22 cellular contexts compared by ENCODE assay signal in the genomic region with DNA sequence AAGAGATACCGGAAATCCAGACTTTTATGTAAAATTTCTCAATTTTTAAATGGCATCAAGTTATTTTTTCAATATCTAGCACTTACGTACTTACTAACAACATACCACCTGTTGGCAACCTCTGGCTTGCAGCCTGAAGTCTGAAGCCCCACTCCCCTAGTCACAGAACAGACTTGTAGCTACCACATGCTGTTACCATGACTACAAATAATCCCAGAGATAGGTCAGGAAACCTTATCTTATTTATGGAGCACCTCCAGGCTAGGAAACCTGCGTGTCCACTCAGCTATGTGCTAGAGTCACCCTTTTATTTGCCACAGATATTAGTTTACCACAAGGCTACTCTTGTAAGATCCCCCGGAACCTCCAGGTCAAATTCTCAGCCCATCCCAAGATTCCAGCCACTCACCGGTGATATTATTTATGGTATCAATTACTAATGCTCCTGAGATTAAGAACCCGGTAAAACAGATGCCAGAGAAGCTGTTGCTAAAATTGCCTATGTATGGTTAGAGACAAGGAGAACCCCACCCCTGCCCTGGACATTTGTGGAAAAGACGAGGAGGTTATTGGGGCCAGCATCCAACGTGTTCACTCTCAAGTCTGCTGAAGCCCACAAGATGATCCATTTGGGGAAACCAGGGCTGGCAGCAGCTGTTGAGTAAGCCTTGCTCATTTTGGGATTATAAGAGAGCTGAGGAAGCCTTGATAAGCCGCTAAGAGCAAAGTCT.
A peak's percentile ranks its signal among the peaks of the same experiment; 100 is the strongest.
DNase-seq lines count a peak whose midpoint lies in the region; ATAC-seq, FAIRE-seq and TF ChIP-seq lines count a peak whose summit lies in the region.
"Had no signal": no experiment of that assay in that cellular context is flagged by ENCODE, and none has a peak within 500 bp of the region (broad histone marks: within the 10 kb centered on the region; RNA-seq: fewer than 3 reads in every experiment).

No MANE protein-coding gene starts in this region.

- H3K4me1 ChIP-seq in HepG2 (ENCODE audit: insufficient read depth, low read length): no peaks in the 10 kb centered on the region
- no peaks in the 10 kb centered on the region for H3K4me1 ChIP-seq in right lobe of liver
- no peaks in the 10 kb centered on the region for H3K4me1 ChIP-seq in testis
- H3K4me1 ChIP-seq: BLaER1 treated with 17β-estradiol and CSF1 and Interleukin-3, amounts not matched to agents 10 nM and 100 nM; Peyer's patch had no signal

- TF ChIP-seq EP300 in HepG2 (IDR thresholded peaks at IDR 0.05; ENCODE audit: low read depth in 2 of 2, low read length in 2 of 2): no peak
- no peak for TF ChIP-seq EP300 in HepG2 (CRISPR knock-in tag; IDR thresholded peaks at IDR 0.05; ENCODE audit: borderline replicate concordance)

- ATAC-seq in HepG2 (no peak), right lobe of liver (no peak), HG03342 (IDR thresholded peaks at IDR 0.05; ENCODE audit: unreplicated experiment) (no peak)
- ATAC-seq: CD8-positive, alpha-beta T cell had no signal

- H3K36me3 ChIP-seq in HepG2 (replicated peaks in 1 of 2; ENCODE audit: control insufficient read depth in 1 of 2, insufficient read depth in 2 of 2, low read length in 2 of 2) (no peaks in the 10 kb centered on the region), right lobe of liver (no peaks in the 10 kb centered on the region), testis (ENCODE audit: low read depth, missing control alignments) (no peaks in the 10 kb centered on the region)
- H3K36me3 ChIP-seq: BLaER1 treated with 17β-estradiol and CSF1 and Interleukin-3, amounts not matched to agents 10 nM and 100 nM; Peyer's patch had no signal

- TF ChIP-seq CTCF in HepG2 (CRISPR knock-in tag; IDR thresholded peaks at IDR 0.05) (no peak), right lobe of liver (IDR thresholded peaks at IDR 0.05) (no peak), testis (IDR thresholded peaks at IDR 0.05) (no peak)

- DNase-seq in HepG2 (ENCODE audit: low spot score) (no peak), right lobe of liver (no peak), NCI-H82 treated with DMSO at 0.1 percent for 48 hours (lab: John Stamatoyannopoulos, UW; ENCODE audit: unreplicated experiment) (peak; percentile 67), left kidney (ENCODE audit: low read depth, low spot score) (peak; percentile 72), H4 (ENCODE audit: low spot score) (no peak), testis (no peak)
- DNase-seq: Calu3; CD8-positive, alpha-beta T cell; DMS79; H7; KBM-7; MV-4-11; NCI-H1694 treated with DMSO at 0.1 percent for 48 hours; NCI-H2107; NCI-H446 treated with DMSO at 0.1 percent for 48 hours; Peyer's patch; SW 1271; T-helper 2 cell had no signal

- H3K9me3 ChIP-seq in HepG2 (ENCODE audit: low read length): no peaks in the 10 kb centered on the region
- H3K9me3 ChIP-seq in right lobe of liver: no peaks in the 10 kb centered on the region
- H3K9me3 ChIP-seq in testis: no peaks in the 10 kb centered on the region
- H3K9me3 ChIP-seq: BLaER1 treated with 17β-estradiol and CSF1 and Interleukin-3, amounts not matched to agents 10 nM and 100 nM; Peyer's patch had no signal

- H3K27ac ChIP-seq in HepG2 (ENCODE audit: extremely low read length, insufficient read depth, low read length): no peak overlapping the region
- H3K27ac ChIP-seq in right lobe of liver: no peak overlapping the region
- H3K27ac ChIP-seq in testis: no peak overlapping the region
- H3K27ac ChIP-seq: BLaER1 treated with 17β-estradiol and CSF1 and Interleukin-3, amounts not matched to agents 10 nM and 100 nM; Peyer's patch had no signal

- TF ChIP-seq POLR2A in HepG2 (IDR thresholded peaks at IDR 0.05; ENCODE audit: insufficient read depth in 1 of 2, low read depth in 2 of 2, low read length in 2 of 2) (no peak), right lobe of liver (IDR thresholded peaks at IDR 0.05) (no peak), testis (IDR thresholded peaks at IDR 0.05) (no peak)

- H3K27me3 ChIP-seq in HepG2 (ENCODE audit: control insufficient read depth in 1 of 2, insufficient read depth in 2 of 2, low read length in 2 of 2) (no peaks in the 10 kb centered on the region; a peak in 1 of 5 replicates), right lobe of liver (no peaks in the 10 kb centered on the region), testis (no peaks in the 10 kb centered on the region)
- H3K27me3 ChIP-seq: BLaER1 treated with 17β-estradiol and CSF1 and Interleukin-3, amounts not matched to agents 10 nM and 100 nM; Peyer's patch had no signal

- H3K4me3 ChIP-seq in HepG2 (replicated peaks in 1 of 3; ENCODE audit: insufficient read depth in 1 of 3, low read depth in 2 of 3, low read length in 3 of 3): no peak overlapping the region
- H3K4me3 ChIP-seq in right lobe of liver: no peak overlapping the region
- no peak overlapping the region for H3K4me3 ChIP-seq in testis
- H3K4me3 ChIP-seq: BLaER1 treated with 17β-estradiol and CSF1 and Interleukin-3, amounts not matched to agents 10 nM and 100 nM; Peyer's patch had no signal

- BruUV-seq in HepG2 (replicated peaks; lab: Mats Ljungman, UMichigan): no TSS peak

- no peak for FAIRE-seq in HepG2 (lab: Jason Lieb, UNC)
- FAIRE-seq: GM12892, GM18507 had no signal

- CTCF ChIA-PET in HepG2 (lab: Yijun Ruan, JAX; ENCODE audit: low intra/inter-chr PET ratio, low total read pairs): no interaction called here

- no peaks in the 10 kb centered on the region for H3K79me2 ChIP-seq in HepG2 (ENCODE audit: insufficient read depth, low read length)

- H4K20me1 ChIP-seq in HepG2 (ENCODE audit: insufficient read depth, low read length): no peaks in the 10 kb centered on the region
- H4K20me1 ChIP-seq: BLaER1 treated with 17β-estradiol and CSF1 and Interleukin-3, amounts not matched to agents 10 nM and 100 nM had no signal

- H3K4me2 ChIP-seq in HepG2 (ENCODE audit: low read depth, low read length): no peak overlapping the region
- H3K4me2 ChIP-seq: BLaER1 treated with 17β-estradiol and CSF1 and Interleukin-3, amounts not matched to agents 10 nM and 100 nM had no signal

- TF ChIP-seq RAD21 in HepG2 (CRISPR knock-in tag; IDR thresholded peaks at IDR 0.05): no peak

- no peak overlapping the region for H2AFZ ChIP-seq in HepG2 (ENCODE audit: low read length)

- in situ Hi-C loops in HepG2 (cut with HindIII; ENCODE audit: extremely low pct_ligation_motif_present, low pct_unique_long_range_greater_than_20kb): no loop called here

- 51% methylated on average over 9 of the region's 9 CpGs for WGBS in HepG2 (ENCODE audit: low lambda C conversion rate)
- 78% methylated on average over 9 of the region's 9 CpGs for WGBS in right lobe of liver (ENCODE audit: insufficient coverage, low coverage, low lambda C conversion rate, missing lambda C conversion rate)
- WGBS in testis, 2 donors: 70 to 71% methylated on average over 9 of the region's 9 CpGs

- intact Hi-C loops in HepG2 (cut with micrococcal nuclease; ENCODE audit: unreplicated experiment) (no loop called here), right lobe of liver (cut with DNase I) (no loop called here), testis (cut with DNase I; ENCODE audit: low total_unique reads) (no loop called here)

- H3K9ac ChIP-seq in HepG2 (ENCODE audit: insufficient read depth, low read depth, low read length): no peak overlapping the region
- H3K9ac ChIP-seq: BLaER1 treated with 17β-estradiol and CSF1 and Interleukin-3, amounts not matched to agents 10 nM and 100 nM had no signal

- POLR2A ChIA-PET in HepG2 (lab: Yijun Ruan, JAX): no interaction called here

TF ChIP-seq in HepG2, 621 proteins besides CTCF, POLR2A, EP300 and RAD21:
- TF ChIP-seq RFX1 (IDR thresholded peaks at IDR 0.05) (peak; percentile 12; the same call in 1 of the 2 replicates), LCORL (IDR thresholded peaks at IDR 0.05) (no peak), LCORL (CRISPR knock-in tag; IDR thresholded peaks at IDR 0.05) (no peak), SUZ12 (IDR thresholded peaks at IDR 0.05; ENCODE audit: low read depth, low read length) (no peak), ZNF563 (CRISPR knock-in tag; IDR thresholded peaks at IDR 0.05) (no peak)
- TF ChIP-seq, protein P1, sequence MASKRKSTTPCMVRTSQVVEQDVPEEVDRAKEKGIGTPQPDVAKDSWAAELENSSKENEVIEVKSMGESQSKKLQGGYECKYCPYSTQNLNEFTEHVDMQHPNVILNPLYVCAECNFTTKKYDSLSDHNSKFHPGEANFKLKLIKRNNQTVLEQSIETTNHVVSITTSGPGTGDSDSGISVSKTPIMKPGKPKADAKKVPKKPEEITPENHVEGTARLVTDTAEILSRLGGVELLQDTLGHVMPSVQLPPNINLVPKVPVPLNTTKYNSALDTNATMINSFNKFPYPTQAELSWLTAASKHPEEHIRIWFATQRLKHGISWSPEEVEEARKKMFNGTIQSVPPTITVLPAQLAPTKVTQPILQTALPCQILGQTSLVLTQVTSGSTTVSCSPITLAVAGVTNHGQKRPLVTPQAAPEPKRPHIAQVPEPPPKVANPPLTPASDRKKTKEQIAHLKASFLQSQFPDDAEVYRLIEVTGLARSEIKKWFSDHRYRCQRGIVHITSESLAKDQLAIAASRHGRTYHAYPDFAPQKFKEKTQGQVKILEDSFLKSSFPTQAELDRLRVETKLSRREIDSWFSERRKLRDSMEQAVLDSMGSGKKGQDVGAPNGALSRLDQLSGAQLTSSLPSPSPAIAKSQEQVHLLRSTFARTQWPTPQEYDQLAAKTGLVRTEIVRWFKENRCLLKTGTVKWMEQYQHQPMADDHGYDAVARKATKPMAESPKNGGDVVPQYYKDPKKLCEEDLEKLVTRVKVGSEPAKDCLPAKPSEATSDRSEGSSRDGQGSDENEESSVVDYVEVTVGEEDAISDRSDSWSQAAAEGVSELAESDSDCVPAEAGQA (IDR thresholded peaks at IDR 0.05; ENCODE audit: low read depth): no peak
- TF ChIP-seq, protein P1 (CRISPR knock-in tag; IDR thresholded peaks at IDR 0.05; ENCODE audit: borderline replicate concordance): no peak

Comparison
In these comparisons a context has a peak if more than half of its experiments do, and no peak if none do; other contexts are left out.
1. DNase-seq: peak in NCI-H82 treated with DMSO at 0.1 percent for 48 hours (single experiment) and left kidney (single experiment); none in HepG2 (single experiment), right lobe of liver (0 of 3), H4 (single experiment) and testis (single experiment).